Comparison of ENCODE assay signal across 10 cellular contexts in genomic region chr4:158211288-158211687, GRCh38. TPM values are rescaled to one million over a fixed set of nuclear protein-coding genes. Genes with fewer than 3 reads are reported as not detected.
DNase-seq lines count a peak whose midpoint lies in the region; ATAC-seq and TF ChIP-seq lines count a peak whose summit lies in the region.
"Had no signal": no experiment of that assay in that cellular context is flagged by ENCODE, and none has a peak within 500 bp of the region (broad histone marks: within the 10 kb centered on the region; RNA-seq: fewer than 3 reads in every experiment).

No MANE protein-coding gene starts in this region.

- H3K27ac ChIP-seq in HCT116 (ENCODE audit: low read depth, low read length), result peak overlapping the region; percentile 55; the same call in 1 of the 2 replicates
- H3K27ac ChIP-seq in SK-N-MC, result no peak overlapping the region

- H3K9ac ChIP-seq in HCT116 (ENCODE audit: low read length) (peak overlapping the region; percentile 79), SK-N-MC (ENCODE audit: insufficient read length) (no peak overlapping the region)

- TF ChIP-seq CTCF in HCT116 (IDR thresholded peaks at IDR 0.05 in 2 of 3, conservative IDR thresholded peaks at IDR 0.05 in 1 of 3; ENCODE audit: borderline replicate concordance in 1 of 3, insufficient read depth in 1 of 3, low read depth in 2 of 3, low read length in 2 of 3) (no peak), fibroblast of the aortic adventitia (IDR thresholded peaks at IDR 0.05; ENCODE audit: insufficient read depth, low read length) (no peak)

- H3K9me2 ChIP-seq in HCT116 (ENCODE audit: insufficient read depth), result no peaks in the 10 kb centered on the region

- no TSS peak for BruUV-seq in HCT116 (replicated peaks; lab: Mats Ljungman, UMichigan)

- TF ChIP-seq POLR2A in HCT116 (IDR thresholded peaks at IDR 0.05; ENCODE audit: borderline replicate concordance, extremely low read depth, insufficient read depth, insufficient read length), result no peak

- H2AFZ ChIP-seq in HCT116 (ENCODE audit: low read depth, low read length, poor library complexity, severe bottlenecking), result peak overlapping the region; percentile 75

- no peaks in the 10 kb centered on the region for H3K27me3 ChIP-seq in HCT116 (ENCODE audit: insufficient read depth, low read length)

- POLR2A ChIA-PET in HCT116 (lab: Charles Lee) (interaction anchor here (0.9 kb wide), 1 partner anchor 9 kb away, joined by 3 read pairs; no protein-coding TSS in a partner anchor), HEK293T (lab: Yijun Ruan, JAX) (interaction anchor here (1.1 to 1.6 kb wide), 2 partner anchors 8 to 9 kb away, joined by 3 to 5 read pairs; no protein-coding TSS in a partner anchor)

- peak overlapping the region; percentile 83 for H3K4me2 ChIP-seq in HCT116 (ENCODE audit: low read length)

- ATAC-seq in HCT116 (no peak), GM18868 (IDR thresholded peaks at IDR 0.05; ENCODE audit: unreplicated experiment) (no peak), HG03378 (IDR thresholded peaks at IDR 0.05; ENCODE audit: unreplicated experiment) (no peak)
- ATAC-seq: T-cell had no signal

- intact Hi-C loops in HCT116 (cut with micrococcal nuclease), result no loop called here

- no peaks in the 10 kb centered on the region for H3K79me2 ChIP-seq in HCT116 (ENCODE audit: insufficient read depth, low read length)

- H3K4me1 ChIP-seq in HCT116 (ENCODE audit: control insufficient read depth in 1 of 2, insufficient read depth in 2 of 2, low read length in 2 of 2), result peaks cover 5 to 16% of the 10 kb centered on the region in 2 experiments; a peak in 3 of 4 replicates

- CTCF ChIA-PET in HCT116 (lab: Charles Lee), result no interaction called here
- CTCF ChIA-PET in HEK293T (lab: Yijun Ruan, JAX), result no interaction called here

- RAD21 ChIA-PET in HCT116 (lab: Charles Lee; ENCODE audit: low non-redundant PET in 1 of 2, low total read pairs in 2 of 2, uncharacterized antibody in 2 of 2, unreplicated experiment in 2 of 2), result no interaction called here

- H3K36me3 ChIP-seq in HCT116 (ENCODE audit: control insufficient read depth in 1 of 2, insufficient read depth in 2 of 2, low read length in 2 of 2) (0 out of 4 replicates have a peak, but pooled peaks cover 0 to 5% of the 10 kb centered on the region in 2 experiments), SK-N-MC (ENCODE audit: insufficient read depth, low read length) (no peaks in the 10 kb centered on the region)

- TF ChIP-seq RAD21 in HCT116 (IDR thresholded peaks at IDR 0.05; ENCODE audit: low read depth), result no peak

- no peaks in the 10 kb centered on the region for H4K20me1 ChIP-seq in HCT116 (ENCODE audit: insufficient read depth)

- no peaks in the 10 kb centered on the region for H3K9me3 ChIP-seq in HCT116 (ENCODE audit: control insufficient read depth in 1 of 2, insufficient read depth in 1 of 2, low read depth in 1 of 2, low read length in 2 of 2)
- no peaks in the 10 kb centered on the region for H3K9me3 ChIP-seq in SK-N-MC (ENCODE audit: low read depth, low read length)

- H3K4me3 ChIP-seq in HCT116 (replicated peaks in 1 of 2; ENCODE audit: low read depth in 1 of 2, low read length in 2 of 2), result peak overlapping the region; percentile 66 to 72
- peak overlapping the region; percentile 83 for H3K4me3 ChIP-seq in SK-N-MC
- H3K4me3 ChIP-seq in fibroblast of the aortic adventitia (ENCODE audit: low read depth, low read length), result peak overlapping the region; percentile 62

- DNase-seq in HCT116 (ENCODE audit: low read depth, low spot score), result no peak
- DNase-seq in SK-N-MC (ENCODE audit: low read depth, low spot score), result no peak
- no peak for DNase-seq in fibroblast of the aortic adventitia (ENCODE audit: low read depth)
- DNase-seq in renal cortical epithelial cell (ENCODE audit: low read depth), result peak; percentile 46
- no peak for DNase-seq in NCI-H82 treated with DMSO at 0.1 percent for 48 hours (lab: John Stamatoyannopoulos, UW; ENCODE audit: unreplicated experiment)
- DNase-seq in HEK293T (ENCODE audit: extremely low spot score), result no peak
- DNase-seq: KBM-7, T-cell had no signal

TF ChIP-seq in HCT116, 20 proteins besides CTCF, POLR2A, EP300 and RAD21:
- no peak for TF ChIP-seq CBX3 (IDR thresholded peaks at IDR 0.05; ENCODE audit: low read depth)
- peak; percentile 17; the same call in 1 of the 2 replicates for TF ChIP-seq MAX (IDR thresholded peaks at IDR 0.05)
TF ChIP-seq in HCT116: peak in this region for 1.

TF ChIP-seq in HEK293T, 16 proteins besides CTCF, POLR2A, EP300 and RAD21:
- TF ChIP-seq ARNT (IDR thresholded peaks at IDR 0.05) (no peak), LEF1 (IDR thresholded peaks at IDR 0.05; ENCODE audit: borderline replicate concordance) (no peak), SP1 (IDR thresholded peaks at IDR 0.05) (no peak), BHLHE40 (IDR thresholded peaks at IDR 0.05; ENCODE audit: borderline replicate concordance) (no peak), TARDBP (IDR thresholded peaks at IDR 0.05) (no peak), ZNF384 (IDR thresholded peaks at IDR 0.05) (no peak), HDGF (IDR thresholded peaks at IDR 0.05; ENCODE audit: borderline replicate concordance) (no peak), ELF4 (IDR thresholded peaks at IDR 0.05) (no peak)
- TF ChIP-seq, protein P1, sequence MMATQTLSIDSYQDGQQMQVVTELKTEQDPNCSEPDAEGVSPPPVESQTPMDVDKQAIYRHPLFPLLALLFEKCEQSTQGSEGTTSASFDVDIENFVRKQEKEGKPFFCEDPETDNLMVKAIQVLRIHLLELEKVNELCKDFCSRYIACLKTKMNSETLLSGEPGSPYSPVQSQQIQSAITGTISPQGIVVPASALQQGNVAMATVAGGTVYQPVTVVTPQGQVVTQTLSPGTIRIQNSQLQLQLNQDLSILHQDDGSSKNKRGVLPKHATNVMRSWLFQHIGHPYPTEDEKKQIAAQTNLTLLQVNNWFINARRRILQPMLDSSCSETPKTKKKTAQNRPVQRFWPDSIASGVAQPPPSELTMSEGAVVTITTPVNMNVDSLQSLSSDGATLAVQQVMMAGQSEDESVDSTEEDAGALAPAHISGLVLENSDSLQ (IDR thresholded peaks at IDR 0.05), result no peak

RNA-seq across cellular contexts. Expression of gene TMEM144, which starts 1.0 kb away (rescaled TPM):
- total RNA-seq in HCT116 (2021; ENCODE audit: unreplicated experiment) (12.9 TPM), fibroblast of the aortic adventitia (ENCODE audit: low replicate concordance) (5.6 and 8.3 TPM in 2 replicates), renal cortical epithelial cell (8.5 and 12.9 TPM in 2 replicates)
- polyA plus RNA-seq in HCT116 (2012), result 8.4 and 8.5 TPM in 2 replicates

RNA-seq across cellular contexts. Expression of gene GASK1B, which starts 38.5 kb away (rescaled TPM):
- total RNA-seq in HCT116 (2021; ENCODE audit: unreplicated experiment), result 1.3 TPM
- polyA plus RNA-seq in HCT116 (2012), result 0.05 and 0.12 TPM in 2 replicates
- total RNA-seq in fibroblast of the aortic adventitia (ENCODE audit: low replicate concordance), result 22.3 and 37.6 TPM in 2 replicates
- total RNA-seq in renal cortical epithelial cell, result 2.8 and 4.4 TPM in 2 replicates
